Comparison of ENCODE assay signal across 20 cellular contexts in the genomic region with DNA sequence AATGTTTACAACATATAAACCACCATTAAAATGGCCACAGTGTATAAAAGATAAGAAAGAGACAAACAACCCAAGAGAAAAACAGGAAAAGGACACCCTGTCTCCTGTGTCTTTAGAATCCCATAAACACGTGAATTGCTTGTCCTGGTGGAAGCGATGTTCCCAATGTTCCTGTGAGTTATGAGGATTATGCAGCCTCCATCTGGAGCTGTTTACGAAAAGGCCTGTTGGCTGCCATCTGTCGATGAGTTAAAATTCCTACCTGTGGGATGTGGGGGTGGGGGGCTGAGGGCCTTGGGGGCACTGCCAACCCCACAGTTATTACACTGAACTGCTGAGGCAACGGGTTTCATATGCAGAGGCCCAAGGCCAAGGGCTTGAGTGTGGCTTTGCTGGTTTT. TPM values are rescaled to one million over a fixed set of nuclear protein-coding genes. Genes with fewer than 3 reads are reported as not detected.
DNase-seq lines count a peak whose midpoint lies in the region; ATAC-seq and TF ChIP-seq lines count a peak whose summit lies in the region.
"Had no signal": no experiment of that assay in that cellular context is flagged by ENCODE, and none has a peak within 500 bp of the region (broad histone marks: within the 10 kb centered on the region; RNA-seq: fewer than 3 reads in every experiment).

No MANE protein-coding gene starts in this region.

- no peak overlapping the region for H3K4me3 Mint-ChIP-seq in activated naive CD8-positive, alpha-beta T cell
- H3K4me3 Mint-ChIP-seq in activated naive CD8-positive, alpha-beta T cell treated with anti-CD3 and anti-CD28 coated beads for 36 hours: no peak overlapping the region
- H3K4me3 Mint-ChIP-seq in glutamatergic neuron (ENCODE audit: unreplicated experiment): peak overlapping the region; percentile 49
- no peak overlapping the region for H3K4me3 Mint-ChIP-seq in type B pancreatic cell
- H3K4me3 Mint-ChIP-seq: CD8-positive, alpha-beta T cell; effector memory CD8-positive, alpha-beta T cell; IgD-negative memory B cell had no signal

- no peaks in the 10 kb centered on the region for H3K27me3 Mint-ChIP-seq in activated naive CD8-positive, alpha-beta T cell
- no peaks in the 10 kb centered on the region for H3K27me3 Mint-ChIP-seq in activated naive CD8-positive, alpha-beta T cell treated with anti-CD3 and anti-CD28 coated beads for 36 hours
- H3K27me3 Mint-ChIP-seq in glutamatergic neuron (ENCODE audit: unreplicated experiment): no peaks in the 10 kb centered on the region
- H3K27me3 Mint-ChIP-seq in type B pancreatic cell: no peaks in the 10 kb centered on the region
- H3K27me3 Mint-ChIP-seq: effector memory CD8-positive, alpha-beta T cell; IgD-negative memory B cell had no signal

- H3K9me3 Mint-ChIP-seq in activated naive CD8-positive, alpha-beta T cell (ENCODE audit: low read depth): no peaks in the 10 kb centered on the region
- H3K9me3 Mint-ChIP-seq in activated naive CD8-positive, alpha-beta T cell treated with anti-CD3 and anti-CD28 coated beads for 36 hours: no peaks in the 10 kb centered on the region
- H3K9me3 Mint-ChIP-seq in glutamatergic neuron (ENCODE audit: unreplicated experiment) (peaks cover 2% of the 10 kb centered on the region), type B pancreatic cell (no peaks in the 10 kb centered on the region)
- H3K9me3 Mint-ChIP-seq: CD8-positive, alpha-beta T cell; effector memory CD8-positive, alpha-beta T cell; IgD-negative memory B cell had no signal

- no peak for ATAC-seq in GM21737 (IDR thresholded peaks at IDR 0.05; ENCODE audit: unreplicated experiment)
- ATAC-seq in GM18517 (IDR thresholded peaks at IDR 0.05; ENCODE audit: unreplicated experiment): no peak
- ATAC-seq: A549; CD8-positive, alpha-beta T cell; effector memory CD8-positive, alpha-beta T cell; GM12878; HCT116 had no signal

- TF ChIP-seq CTCF in VCaP (conservative IDR thresholded peaks at IDR 0.05): no peak
- no peak for TF ChIP-seq CTCF in glutamatergic neuron (IDR thresholded peaks at IDR 0.05; ENCODE audit: partially characterized antibody, unreplicated experiment)
- TF ChIP-seq CTCF in type B pancreatic cell (conservative IDR thresholded peaks at IDR 0.05): no peak

- peak overlapping the region; percentile 98 for H3K27ac ChIP-seq in VCaP
- H3K27ac ChIP-seq: A549, PC-9 had no signal

- no peaks in the 10 kb centered on the region for H3K36me3 Mint-ChIP-seq in activated naive CD8-positive, alpha-beta T cell
- peaks cover 9% of the 10 kb centered on the region for H3K36me3 Mint-ChIP-seq in activated naive CD8-positive, alpha-beta T cell treated with anti-CD3 and anti-CD28 coated beads for 36 hours
- H3K36me3 Mint-ChIP-seq in glutamatergic neuron (ENCODE audit: unreplicated experiment): no peaks in the 10 kb centered on the region
- peaks cover 19% of the 10 kb centered on the region for H3K36me3 Mint-ChIP-seq in type B pancreatic cell

- DNase-seq in activated naive CD8-positive, alpha-beta T cell treated with anti-CD3 and anti-CD28 coated beads for 36 hours: no peak
- DNase-seq in glutamatergic neuron (no peak), type B pancreatic cell (ENCODE audit: extremely low spot score, unreplicated experiment) (no peak), NCI-H526 (lab: John Stamatoyannopoulos, UW) (no peak)
- DNase-seq: CD8-positive, alpha-beta T cell; effector memory CD8-positive, alpha-beta T cell; foreskin melanocyte; mesenchymal stem cell; NCI-H1105; PC-9; small intestine; stimulated activated naive CD4-positive, alpha-beta T cell treated with Interleukin-2 at 50 U/mL for 16 hours had no signal

- peak overlapping the region; percentile 41 for H3K27ac Mint-ChIP-seq in activated naive CD8-positive, alpha-beta T cell
- no peak overlapping the region for H3K27ac Mint-ChIP-seq in activated naive CD8-positive, alpha-beta T cell treated with anti-CD3 and anti-CD28 coated beads for 36 hours
- H3K27ac Mint-ChIP-seq in glutamatergic neuron (ENCODE audit: unreplicated experiment) (peak overlapping the region; percentile 89), type B pancreatic cell (peak overlapping the region; percentile 70)
- H3K27ac Mint-ChIP-seq: IgD-negative memory B cell had no signal

- peaks cover 7% of the 10 kb centered on the region for H3K4me1 Mint-ChIP-seq in activated naive CD8-positive, alpha-beta T cell (ENCODE audit: low read depth)
- peaks cover 1% of the 10 kb centered on the region for H3K4me1 Mint-ChIP-seq in activated naive CD8-positive, alpha-beta T cell treated with anti-CD3 and anti-CD28 coated beads for 36 hours
- H3K4me1 Mint-ChIP-seq in glutamatergic neuron (ENCODE audit: low read depth, unreplicated experiment) (peaks cover 20% of the 10 kb centered on the region), type B pancreatic cell (ENCODE audit: unreplicated experiment) (peaks cover 14% of the 10 kb centered on the region)
- H3K4me1 Mint-ChIP-seq: IgD-negative memory B cell had no signal

RNA-seq across cellular contexts. Expression of gene NISCH, which starts 13.6 kb away (rescaled TPM):
- total RNA-seq in activated naive CD8-positive, alpha-beta T cell treated with anti-CD3 and anti-CD28 coated beads for 36 hours: 10 to 100 TPM; 55.0 to 57.3 TPM
- 280 TPM for total RNA-seq in glutamatergic neuron (ENCODE audit: unreplicated experiment)
- total RNA-seq in type B pancreatic cell (ENCODE audit: low replicate concordance): 105 and 149 TPM in 2 replicates

RNA-seq across cellular contexts. Expression of gene TNNC1, which starts 15.2 kb away (rescaled TPM):
- total RNA-seq in activated naive CD8-positive, alpha-beta T cell treated with anti-CD3 and anti-CD28 coated beads for 36 hours: 1 to 10 TPM; 2.9 to 4.2 TPM
- total RNA-seq in glutamatergic neuron (ENCODE audit: unreplicated experiment) (2.7 TPM), type B pancreatic cell (ENCODE audit: low replicate concordance) (6.6 and 16.6 TPM in 2 replicates)

RNA-seq across cellular contexts. Expression of gene SEMA3G, which starts 24.1 kb away (rescaled TPM):
- under 1 TPM in 1 of 2 experiments, not detected in 1; 0.19 TPM for total RNA-seq in activated naive CD8-positive, alpha-beta T cell treated with anti-CD3 and anti-CD28 coated beads for 36 hours
- total RNA-seq in glutamatergic neuron (ENCODE audit: unreplicated experiment): 0.59 TPM
- total RNA-seq in type B pancreatic cell (ENCODE audit: low replicate concordance): 0.45 and 0.77 TPM in 2 replicates
- total RNA-seq: GM12878 had no signal

RNA-seq across cellular contexts. Expression of gene STAB1, which starts 26.1 kb away (rescaled TPM):
- total RNA-seq in activated naive CD8-positive, alpha-beta T cell treated with anti-CD3 and anti-CD28 coated beads for 36 hours: under 1 TPM; 0.08 to 0.10 TPM
- total RNA-seq in glutamatergic neuron (ENCODE audit: unreplicated experiment) (6.3 TPM), type B pancreatic cell (ENCODE audit: low replicate concordance) (0.12 TPM in 1 of 2 replicates, not detected in the other)

RNA-seq across cellular contexts. Expression of gene PHF7, which starts 58.5 kb away (rescaled TPM):
- 10 to 100 TPM; 15.4 to 16.6 TPM for total RNA-seq in activated naive CD8-positive, alpha-beta T cell treated with anti-CD3 and anti-CD28 coated beads for 36 hours
- total RNA-seq in glutamatergic neuron (ENCODE audit: unreplicated experiment): 8.9 TPM
- total RNA-seq in type B pancreatic cell (ENCODE audit: low replicate concordance): 3.9 and 8.2 TPM in 2 replicates
